1 cellular context compared by ENCODE assay signal in the genomic region with DNA sequence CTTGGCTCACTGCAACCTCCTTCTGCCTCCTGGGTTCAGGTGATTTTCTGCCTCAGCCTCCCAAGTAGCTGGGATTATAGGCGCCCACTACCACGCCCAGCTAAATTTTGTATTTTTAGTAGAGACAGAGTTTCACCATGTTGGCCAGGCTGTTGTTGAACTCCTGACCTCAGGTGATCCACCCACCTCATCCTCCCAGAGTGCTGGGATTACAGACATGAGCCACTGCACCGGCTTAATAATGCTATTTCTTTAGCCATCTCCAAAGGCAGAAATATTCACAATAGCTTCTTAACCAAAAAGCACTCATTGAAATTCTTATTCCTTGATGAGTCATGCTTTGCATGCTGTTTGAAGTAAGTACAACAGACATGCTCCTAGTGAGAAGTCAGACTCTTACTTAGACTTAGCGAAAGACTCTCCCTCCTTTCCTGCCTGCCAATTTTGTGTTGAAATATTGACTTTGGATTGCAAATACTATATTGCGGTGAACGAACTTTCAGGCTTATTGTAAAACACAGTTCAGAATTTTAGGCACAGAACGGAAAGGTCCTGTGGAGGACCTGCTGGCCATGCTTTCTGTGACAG.
A peak's percentile ranks its signal among the peaks of the same experiment; 100 is the strongest.
TF ChIP-seq lines count a peak whose summit lies in the region.

No MANE protein-coding gene starts in this region.

TF ChIP-seq in K562, 482 proteins besides CTCF, POLR2A, EP300 and RAD21 (continues in another document):
- TF ChIP-seq KLF1 (tag; IDR thresholded peaks at IDR 0.05): no peak
- no peak for TF ChIP-seq FOXK1 (CRISPR knock-in tag; IDR thresholded peaks at IDR 0.05; ENCODE audit: borderline replicate concordance)
- no peak for TF ChIP-seq FOXM1 (IDR thresholded peaks at IDR 0.05; ENCODE audit: low read depth)
- TF ChIP-seq FOXM1 (CRISPR knock-in tag; IDR thresholded peaks at IDR 0.05; ENCODE audit: low read depth): no peak
- TF ChIP-seq JUN (IDR thresholded peaks at IDR 0.05; ENCODE audit: borderline replicate concordance, low read depth, low read length): peak; percentile 51; the same call in 1 of the 2 replicates
- no peak for TF ChIP-seq JUN (CRISPR knock-in tag; IDR thresholded peaks at IDR 0.05; ENCODE audit: borderline replicate concordance)
- TF ChIP-seq DDX20 (tag; IDR thresholded peaks at IDR 0.05; ENCODE audit: low read depth): no peak
- no peak for TF ChIP-seq ZHX1 (conservative IDR thresholded peaks at IDR 0.05; ENCODE audit: low read length)
- peak; percentile 88 for TF ChIP-seq JUND (IDR thresholded peaks at IDR 0.05; ENCODE audit: borderline replicate concordance, low read depth, low read length)
- TF ChIP-seq JUND (tag; IDR thresholded peaks at IDR 0.05; ENCODE audit: borderline replicate concordance, low read depth, low read length): peak; percentile 86
- peak; percentile 14; the same call in 1 of the 2 replicates for TF ChIP-seq EP400 (IDR thresholded peaks at IDR 0.05)
- no peak for TF ChIP-seq U2AF1 (optimal IDR thresholded peaks at IDR 0.05; ENCODE audit: low read depth, low read length)
- TF ChIP-seq CEBPG (CRISPR knock-in tag; IDR thresholded peaks at IDR 0.05): no peak
- peak; percentile 26 to 65; a peak in 2 of 4 replicates for TF ChIP-seq CEBPG (tag; conservative IDR thresholded peaks at IDR 0.05 in 1 of 2, IDR thresholded peaks at IDR 0.05 in 1 of 2)
- no peak for TF ChIP-seq SRSF9 (IDR thresholded peaks at IDR 0.05; ENCODE audit: borderline replicate concordance, low read depth, low read length)
- TF ChIP-seq ZBTB26 (CRISPR knock-in tag; IDR thresholded peaks at IDR 0.05): no peak
- TF ChIP-seq ZNF740 (CRISPR knock-in tag; IDR thresholded peaks at IDR 0.05): 0 out of 2 replicates have a peak, but pooled peaks have one; percentile 15
- no peak for TF ChIP-seq ZNF740 (tag; IDR thresholded peaks at IDR 0.05)
- TF ChIP-seq SETDB1 (IDR thresholded peaks at IDR 0.05; ENCODE audit: low read length): no peak
- TF ChIP-seq, protein P1, sequence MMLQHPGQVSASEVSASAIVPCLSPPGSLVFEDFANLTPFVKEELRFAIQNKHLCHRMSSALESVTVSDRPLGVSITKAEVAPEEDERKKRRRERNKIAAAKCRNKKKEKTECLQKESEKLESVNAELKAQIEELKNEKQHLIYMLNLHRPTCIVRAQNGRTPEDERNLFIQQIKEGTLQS (IDR thresholded peaks at IDR 0.05): peak; percentile 95
- TF ChIP-seq, protein P1 (CRISPR knock-in tag; conservative IDR thresholded peaks at IDR 0.05): 0 out of 2 replicates have a peak, but pooled peaks have one; percentile 32
- peak; percentile 73 for TF ChIP-seq CEBPB (tag; IDR thresholded peaks at IDR 0.05)
- TF ChIP-seq PYGO2 (tag; IDR thresholded peaks at IDR 0.05): no peak
- TF ChIP-seq CREBBP (IDR thresholded peaks at IDR 0.05; ENCODE audit: low read depth, low read length): no peak
- TF ChIP-seq NFE2L1 (tag; IDR thresholded peaks at IDR 0.05; ENCODE audit: borderline replicate concordance, low read depth): no peak
- peak; percentile 22 to 34; a peak in 3 of 4 replicates for TF ChIP-seq MNT (conservative IDR thresholded peaks at IDR 0.05)
- 0 out of 2 replicates have a peak, but pooled peaks have one; percentile 39 for TF ChIP-seq KAT7 (CRISPR knock-in tag; IDR thresholded peaks at IDR 0.05; ENCODE audit: borderline replicate concordance)
- TF ChIP-seq, protein P2, sequence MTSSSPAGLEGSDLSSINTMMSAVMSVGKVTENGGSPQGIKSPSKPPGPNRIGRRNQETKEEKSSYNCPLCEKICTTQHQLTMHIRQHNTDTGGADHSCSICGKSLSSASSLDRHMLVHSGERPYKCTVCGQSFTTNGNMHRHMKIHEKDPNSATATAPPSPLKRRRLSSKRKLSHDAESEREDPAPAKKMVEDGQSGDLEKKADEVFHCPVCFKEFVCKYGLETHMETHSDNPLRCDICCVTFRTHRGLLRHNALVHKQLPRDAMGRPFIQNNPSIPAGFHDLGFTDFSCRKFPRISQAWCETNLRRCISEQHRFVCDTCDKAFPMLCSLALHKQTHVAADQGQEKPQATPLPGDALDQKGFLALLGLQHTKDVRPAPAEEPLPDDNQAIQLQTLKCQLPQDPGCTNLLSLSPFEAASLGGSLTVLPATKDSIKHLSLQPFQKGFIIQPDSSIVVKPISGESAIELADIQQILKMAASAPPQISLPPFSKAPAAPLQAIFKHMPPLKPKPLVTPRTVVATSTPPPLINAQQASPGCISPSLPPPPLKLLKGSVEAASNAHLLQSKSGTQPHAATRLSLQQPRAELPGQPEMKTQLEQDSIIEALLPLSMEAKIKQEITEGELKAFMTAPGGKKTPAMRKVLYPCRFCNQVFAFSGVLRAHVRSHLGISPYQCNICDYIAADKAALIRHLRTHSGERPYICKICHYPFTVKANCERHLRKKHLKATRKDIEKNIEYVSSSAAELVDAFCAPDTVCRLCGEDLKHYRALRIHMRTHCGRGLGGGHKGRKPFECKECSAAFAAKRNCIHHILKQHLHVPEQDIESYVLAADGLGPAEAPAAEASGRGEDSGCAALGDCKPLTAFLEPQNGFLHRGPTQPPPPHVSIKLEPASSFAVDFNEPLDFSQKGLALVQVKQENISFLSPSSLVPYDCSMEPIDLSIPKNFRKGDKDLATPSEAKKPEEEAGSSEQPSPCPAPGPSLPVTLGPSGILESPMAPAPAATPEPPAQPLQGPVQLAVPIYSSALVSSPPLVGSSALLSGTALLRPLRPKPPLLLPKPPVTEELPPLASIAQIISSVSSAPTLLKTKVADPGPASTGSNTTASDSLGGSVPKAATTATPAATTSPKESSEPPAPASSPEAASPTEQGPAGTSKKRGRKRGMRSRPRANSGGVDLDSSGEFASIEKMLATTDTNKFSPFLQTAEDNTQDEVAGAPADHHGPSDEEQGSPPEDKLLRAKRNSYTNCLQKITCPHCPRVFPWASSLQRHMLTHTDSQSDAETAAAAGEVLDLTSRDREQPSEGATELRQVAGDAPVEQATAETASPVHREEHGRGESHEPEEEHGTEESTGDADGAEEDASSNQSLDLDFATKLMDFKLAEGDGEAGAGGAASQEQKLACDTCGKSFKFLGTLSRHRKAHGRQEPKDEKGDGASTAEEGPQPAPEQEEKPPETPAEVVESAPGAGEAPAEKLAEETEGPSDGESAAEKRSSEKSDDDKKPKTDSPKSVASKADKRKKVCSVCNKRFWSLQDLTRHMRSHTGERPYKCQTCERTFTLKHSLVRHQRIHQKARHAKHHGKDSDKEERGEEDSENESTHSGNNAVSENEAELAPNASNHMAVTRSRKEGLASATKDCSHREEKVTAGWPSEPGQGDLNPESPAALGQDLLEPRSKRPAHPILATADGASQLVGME (CRISPR knock-in tag; IDR thresholded peaks at IDR 0.05): no peak
- TF ChIP-seq NFE2 (IDR thresholded peaks at IDR 0.05; ENCODE audit: low read depth): peak; percentile 70
- no peak for TF ChIP-seq ILK (tag; IDR thresholded peaks at IDR 0.05; ENCODE audit: borderline replicate concordance, low read depth)
- TF ChIP-seq MAFF (IDR thresholded peaks at IDR 0.05; ENCODE audit: low read length): peak; percentile 42
- TF ChIP-seq LCOR (CRISPR knock-in tag; IDR thresholded peaks at IDR 0.05): 0 out of 2 replicates have a peak, but pooled peaks have one; percentile 51
- TF ChIP-seq NFIC (IDR thresholded peaks at IDR 0.05): no peak
- TF ChIP-seq NCOR1 (IDR thresholded peaks at IDR 0.05): no peak
- no peak for TF ChIP-seq ZNF23 (CRISPR knock-in tag; IDR thresholded peaks at IDR 0.05)
- no peak for TF ChIP-seq ZNF407 (IDR thresholded peaks at IDR 0.05; ENCODE audit: low read depth)
- no peak for TF ChIP-seq TRIM24 (IDR thresholded peaks at IDR 0.05)
